25 cellular contexts compared by ENCODE assay signal in genomic region chr10:32548208-32548607, GRCh38.
"Had no signal": no experiment of that assay in that cellular context is flagged by ENCODE, and none has a peak within 500 bp of the region (broad histone marks: within the 10 kb centered on the region; RNA-seq: fewer than 3 reads in every experiment).

No MANE protein-coding gene starts in this region.

- H3K36me3 ChIP-seq: gastrocnemius medialis had no signal

- FAIRE-seq: colon, endometrium, endothelial cell of umbilical vein had no signal

- DNase-seq: activated CD4-positive, alpha-beta memory T cell treated with anti-CD3 and anti-CD28 coated beads, Interleukin-2, amount 10 ng/mL, durations not matched to agents 7 days and 5 days; activated CD4-positive, alpha-beta T cell treated with anti-CD3 and anti-CD28 coated beads for 36 hours; activated CD4-positive, alpha-beta T cell treated with anti-CD3 and anti-CD28 coated beads, Interleukin-2, amount 10 ng/mL, durations not matched to agents 7 days and 5 days; activated CD4-positive, alpha-beta T cell treated with anti-CD3 and anti-CD28 coated beads, Interleukin-2, amount 50 U/mL, for 4 hours; activated CD4-positive, CD25-positive, alpha-beta regulatory T cell; activated CD4-positive, CD25-positive, alpha-beta regulatory T cell treated with anti-CD3 and anti-CD28 coated beads, Interleukin-2, amount 50 U/mL, for 72 hours; activated CD8-positive, alpha-beta memory T cell treated with anti-CD3 and anti-CD28 coated beads, Interleukin-2, amount 50 U/mL, for 48 hours; activated gamma-delta T cell; activated naive CD4-positive, alpha-beta T cell; activated naive CD4-positive, alpha-beta T cell treated with anti-CD3 and anti-CD28 coated beads, Interleukin-2, amount 10 ng/mL, durations not matched to agents 7 days and 5 days; activated naive CD8-positive, alpha-beta T cell treated with anti-CD3 and anti-CD28 coated beads, Interleukin-2, amount 10 ng/mL, durations not matched to agents 7 days and 5 days; activated T-cell treated with anti-CD3 and anti-CD28 coated beads for 4 hours; activated T-cell treated with anti-CD3 and anti-CD28 coated beads, Interleukin-2, amount 50 U/mL, for 24 hours; activated T-cell treated with anti-CD3 and anti-CD28 coated beads, Interleukin-2, amount 50 U/mL, for 72 hours; caudate nucleus; effector CD8-positive, alpha-beta T cell; esophagus squamous epithelium; gastrocnemius medialis; heart right ventricle; T-helper 2 cell had no signal

- H3K27ac ChIP-seq: ascending aorta, esophagus squamous epithelium, gastrocnemius medialis, heart right ventricle had no signal

- H3K9me3 ChIP-seq: esophagus squamous epithelium, gastrocnemius medialis had no signal

- H3K4me1 ChIP-seq: ascending aorta, esophagus squamous epithelium, gastrocnemius medialis, heart right ventricle had no signal

- H3K27me3 ChIP-seq: ascending aorta, esophagus squamous epithelium, gastrocnemius medialis, heart right ventricle had no signal

- H3K4me3 ChIP-seq: ascending aorta, esophagus squamous epithelium, gastrocnemius medialis, heart right ventricle had no signal

- ATAC-seq: activated CD4-positive, alpha-beta T cell treated with anti-CD3 and anti-CD28 coated beads for 36 hours; activated naive CD4-positive, alpha-beta T cell treated with anti-CD3 and anti-CD28 coated beads, Interleukin-2, amount 50 U/mL, for 72 hours; activated T-cell treated with anti-CD3 and anti-CD28 coated beads, Interleukin-2, amount 50 U/mL, for 72 hours; gastrocnemius medialis; heart right ventricle had no signal
